8 cellular contexts compared by ENCODE assay signal in genomic region chr5:42995152-42995751, GRCh38. TPM values are rescaled to one million over a fixed set of nuclear protein-coding genes. Genes with fewer than 3 reads are reported as not detected.
A peak's percentile ranks its signal among the peaks of the same experiment; 100 is the strongest.
DNase-seq lines count a peak whose midpoint lies in the region; ATAC-seq, FAIRE-seq and TF ChIP-seq lines count a peak whose summit lies in the region.

No MANE protein-coding gene starts in this region.

- H3K9me3 ChIP-seq in right cardiac atrium (ENCODE audit: control insufficient read depth, low read length) (peaks cover 14% of the 10 kb centered on the region), astrocyte (ENCODE audit: insufficient read depth, low read depth, low read length) (no peaks in the 10 kb centered on the region), PC-9 (ENCODE audit: insufficient read depth, low read depth) (peaks cover 17% of the 10 kb centered on the region)

- H3K36me3 Mint-ChIP-seq in astrocyte (ENCODE audit: low read depth, unreplicated experiment): no peaks in the 10 kb centered on the region

- H3F3A ChIP-seq in PC-9 (ENCODE audit: insufficient read depth, low read depth): peaks cover 27% of the 10 kb centered on the region

- H3K56ac ChIP-seq in mesendoderm (ENCODE audit: low read length): no peak overlapping the region

- no peak overlapping the region for H2BK5ac ChIP-seq in mesendoderm (ENCODE audit: low read length)

- H2BK15ac ChIP-seq in mesendoderm (replicated peaks; ENCODE audit: low read depth): no peak overlapping the region

- H2AK5ac ChIP-seq in mesendoderm (ENCODE audit: low read length): no peak overlapping the region

- peaks cover 22% of the 10 kb centered on the region for H3K79me2 ChIP-seq in astrocyte (ENCODE audit: insufficient read depth, low read length)
- no peaks in the 10 kb centered on the region for H3K79me2 ChIP-seq in mesendoderm (ENCODE audit: control insufficient read depth, insufficient read depth, low read length)
- H3K79me2 ChIP-seq in PC-9 (ENCODE audit: low read depth): 0 out of 2 replicates have a peak, but pooled peaks cover 4% of the 10 kb centered on the region

- H3K36me3 ChIP-seq in astrocyte (ENCODE audit: insufficient read depth, low read length) (no peaks in the 10 kb centered on the region), mesendoderm (ENCODE audit: control insufficient read depth, insufficient read depth, low read length) (no peaks in the 10 kb centered on the region), PC-9 (ENCODE audit: low read depth) (peaks cover 5% of the 10 kb centered on the region; the same call in 1 of the 2 replicates)

- H3K9ac ChIP-seq in astrocyte (ENCODE audit: low read length) (peak overlapping the region; percentile 82), mesendoderm (ENCODE audit: low read length) (no peak overlapping the region)

- ATAC-seq in right cardiac atrium: no peak
- no peak for ATAC-seq in left ventricle myocardium superior

- H3K4ac ChIP-seq in mesendoderm (ENCODE audit: low read depth, low read length): peak overlapping the region; percentile 50

- no peak for TF ChIP-seq CTCF in astrocyte (IDR thresholded peaks at IDR 0.05; ENCODE audit: insufficient read depth, low read depth, low read length)
- TF ChIP-seq CTCF in PC-9 (conservative IDR thresholded peaks at IDR 0.05): no peak

- H3K27me3 ChIP-seq in right cardiac atrium (ENCODE audit: control insufficient read depth, insufficient read depth): no peaks in the 10 kb centered on the region
- H3K27me3 ChIP-seq in astrocyte (ENCODE audit: insufficient read depth, low read length): no peaks in the 10 kb centered on the region
- H3K27me3 ChIP-seq in mesendoderm (ENCODE audit: insufficient read depth, low read length, poor library complexity): peaks cover 10% of the 10 kb centered on the region
- no peaks in the 10 kb centered on the region for H3K27me3 ChIP-seq in PC-9 (ENCODE audit: insufficient read depth, low read depth)

- no peak overlapping the region for H4K8ac ChIP-seq in mesendoderm (ENCODE audit: low read depth, low read length)

- WGBS in right cardiac atrium: 8% methylated on average over 21 of the region's 21 CpGs
- WGBS in mesendoderm (ENCODE audit: extremely low coverage, insufficient coverage, low lambda C conversion rate): no CpG with 5 or more reads among the region's 21 CpGs

- peaks cover 31% of the 10 kb centered on the region for H3K27me3 Mint-ChIP-seq in astrocyte (ENCODE audit: low read depth, unreplicated experiment)

- no peak for FAIRE-seq in astrocyte (lab: Jason Lieb, UNC)

- no peak overlapping the region for H4K5ac ChIP-seq in mesendoderm (ENCODE audit: low read length)

- H3K4me1 ChIP-seq in right cardiac atrium (ENCODE audit: control insufficient read depth, insufficient read depth, low read length): no peaks in the 10 kb centered on the region
- H3K4me1 ChIP-seq in astrocyte (ENCODE audit: insufficient read depth, low read length): peaks cover 6% of the 10 kb centered on the region
- H3K4me1 ChIP-seq in mesendoderm (ENCODE audit: control insufficient read depth, low read depth, low read length): no peaks in the 10 kb centered on the region
- H3K4me1 ChIP-seq in PC-9 (replicated peaks; ENCODE audit: insufficient read depth): peaks cover 12% of the 10 kb centered on the region

- H3K4me2 ChIP-seq in astrocyte (ENCODE audit: low read length) (peak overlapping the region; percentile 88), mesendoderm (ENCODE audit: low read length) (no peak overlapping the region), PC-9 (no peak overlapping the region)

- peaks cover 3% of the 10 kb centered on the region for H3K4me1 Mint-ChIP-seq in astrocyte (ENCODE audit: low read depth, unreplicated experiment)

- intact Hi-C loops in right cardiac atrium (cut with DNase I): no loop called here
- intact Hi-C loops in left ventricle myocardium superior (cut with micrococcal nuclease): no loop called here
- intact Hi-C loops in PC-9 (cut with micrococcal nuclease; ENCODE audit: unreplicated experiment): no loop called here

- no peaks in the 10 kb centered on the region for H3K9me2 ChIP-seq in PC-9 (ENCODE audit: insufficient read depth)

- no TSS peak for BruUV-seq in PC-9 (replicated peaks; lab: Mats Ljungman, UMichigan)

- H3K27ac ChIP-seq in right cardiac atrium (ENCODE audit: low read length) (peak overlapping the region; percentile 94), astrocyte (ENCODE audit: low read depth, low read length) (peak overlapping the region; percentile 86), mesendoderm (ENCODE audit: low read depth, low read length) (no peak overlapping the region), PC-9 (no peak overlapping the region)

- POLR2A ChIA-PET in PC-9 (lab: Charles Lee; ENCODE audit: unreplicated experiment): no interaction called here

- H2AFZ ChIP-seq in astrocyte (ENCODE audit: low read depth, low read length): peak overlapping the region; percentile 74
- H2AFZ ChIP-seq in PC-9: no peak overlapping the region

- no peak overlapping the region for H3K23ac ChIP-seq in mesendoderm (ENCODE audit: low read length)

- no peak overlapping the region for H2BK120ac ChIP-seq in mesendoderm (ENCODE audit: low read depth, low read length)

- H3K27ac Mint-ChIP-seq in astrocyte (ENCODE audit: unreplicated experiment): peak overlapping the region; percentile 18

- no peaks in the 10 kb centered on the region for H4K20me1 ChIP-seq in astrocyte (ENCODE audit: insufficient read depth, low read length)
- no peaks in the 10 kb centered on the region for H4K20me1 ChIP-seq in PC-9 (ENCODE audit: insufficient read depth)

- H3K4me3 ChIP-seq in right cardiac atrium (ENCODE audit: low read length) (peak overlapping the region; percentile 35), astrocyte (ENCODE audit: insufficient read depth, low read depth, low read length) (peak overlapping the region; percentile 81), mesendoderm (ENCODE audit: low read length) (no peak overlapping the region), PC-9 (no peak overlapping the region)

- no peaks in the 10 kb centered on the region for H3K79me1 ChIP-seq in mesendoderm (ENCODE audit: low read length)

- DNase-seq in right cardiac atrium: no peak
- no peak for DNase-seq in left ventricle myocardium superior
- peak; percentile 44 for DNase-seq in astrocyte (ENCODE audit: low read depth)
- no peak for DNase-seq in mesendoderm
- DNase-seq in DMS79 (lab: John Stamatoyannopoulos, UW): no peak
- no peak for DNase-seq in NCI-H748 (lab: John Stamatoyannopoulos, UW; ENCODE audit: unreplicated experiment)
- no peak for DNase-seq in glomerular visceral epithelial cell (ENCODE audit: extremely low spot score)
- DNase-seq in PC-9: no peak

- CTCF ChIA-PET in PC-9 (lab: Charles Lee): interaction anchor here (0.7 kb wide), 1 partner anchor 45 kb away, joined by 6 read pairs; no protein-coding TSS in a partner anchor

- no peak overlapping the region for H3K18ac ChIP-seq in mesendoderm (ENCODE audit: low read length)

- peaks cover 14% of the 10 kb centered on the region for H3K9me3 Mint-ChIP-seq in astrocyte (ENCODE audit: unreplicated experiment)

- H3K4me3 Mint-ChIP-seq in astrocyte (ENCODE audit: unreplicated experiment): no peak overlapping the region

RNA-seq across cellular contexts. Expression of gene ANXA2R, which starts 44.9 kb away (rescaled TPM):
- total RNA-seq in right cardiac atrium: 1 to 10 TPM in 3 of 4 donors, under 1 TPM in 1; 0.95 to 1.9 (median 1.4) TPM
- polyA plus RNA-seq in right cardiac atrium: 1.4 TPM
- total RNA-seq in left ventricle myocardium superior: 1.2 TPM
- 0.50 and 0.77 TPM in 2 replicates for total RNA-seq in astrocyte
- polyA plus RNA-seq in mesendoderm (2013, experiment 1 of 2): 1.2 TPM
- polyA plus RNA-seq in mesendoderm (2013, experiment 2 of 2): 1.2 TPM
- 3.6 and 6.3 TPM in 2 replicates for total RNA-seq in PC-9 (2021)

Comparison
In these comparisons a context has a peak if more than half of its experiments do, and no peak if none do; other contexts are left out.
1. H3K27ac ChIP-seq: peak in right cardiac atrium (single experiment) and astrocyte (single experiment); none in mesendoderm (single experiment) and PC-9 (single experiment).
2. H3K4me3 ChIP-seq: peak in right cardiac atrium (single experiment) and astrocyte (single experiment); none in mesendoderm (single experiment) and PC-9 (single experiment).